ENCODE assay signal across 8 cellular contexts in genomic region chr3:113018461-113019181, GRCh38. TPM values are rescaled to one million over a fixed set of nuclear protein-coding genes. Genes with fewer than 3 reads are reported as not detected.
DNase-seq lines count a peak whose midpoint lies in the region; ATAC-seq, FAIRE-seq and TF ChIP-seq lines count a peak whose summit lies in the region.

No MANE protein-coding gene starts in this region.

- H3K4ac ChIP-seq in trophoblast cell (ENCODE audit: low read depth, low read length) = peak overlapping the region; percentile 31

- TSS peak; percentile 37 for BruUV-seq in HCT116 (replicated peaks; lab: Mats Ljungman, UMichigan)

- H3K4me1 ChIP-seq in HCT116 (ENCODE audit: control insufficient read depth in 1 of 2, insufficient read depth in 2 of 2, low read length in 2 of 2) (peaks cover 9 to 17% of the 10 kb centered on the region in 2 experiments; a peak in 3 of 4 replicates), trophoblast cell (ENCODE audit: control insufficient read depth in 1 of 2, insufficient read depth in 2 of 2, low read length in 2 of 2) (peaks cover 0 to 4% of the 10 kb centered on the region in 2 experiments)

- POLR2A ChIA-PET in CD4-positive, alpha-beta T cell (lab: Charles Lee) = interaction anchor here (0.7 to 8.9 kb wide), 7 partner anchors 12 to 457 kb away, joined by 3 to 114 read pairs (median 12); partner anchors contain the start of genes ATG3, GTPBP8 and SLC35A5
- POLR2A ChIA-PET in HCT116 (lab: Charles Lee) = interaction anchor here (1.0 to 1.2 kb wide), 4 partner anchors 11 to 27 kb away, joined by 4 to 5 read pairs (median 4); partner anchors contain the start of gene GTPBP8
- POLR2A ChIA-PET in activated B cell treated with CpG ODN at 0.5 μM for 24 hours (lab: Charles Lee) = interaction anchor here (0.5 to 2.2 kb wide), 21 partner anchors 8 to 685 kb away, joined by 3 to 47 read pairs (median 4); partner anchors contain the start of genes ATG3, CD200, GTPBP8 and SLC35A5

- peak overlapping the region; percentile 8 for H2AK5ac ChIP-seq in trophoblast cell (ENCODE audit: low read length)

- peak overlapping the region; percentile 86 for H4K12ac ChIP-seq in trophoblast cell (ENCODE audit: low read depth, low read length)

- no peak overlapping the region for H2BK120ac ChIP-seq in trophoblast cell (ENCODE audit: insufficient read depth, low read length, poor library complexity)

- H2BK12ac ChIP-seq in trophoblast cell (ENCODE audit: low read length) = no peak overlapping the region

- H3K9me3 ChIP-seq in CD4-positive, alpha-beta T cell (ENCODE audit: control insufficient read depth, low read length) = no peaks in the 10 kb centered on the region
- no peaks in the 10 kb centered on the region for H3K9me3 ChIP-seq in HCT116 (ENCODE audit: control insufficient read depth in 1 of 2, insufficient read depth in 1 of 2, low read depth in 1 of 2, low read length in 2 of 2)
- H3K9me3 ChIP-seq in trophoblast cell (ENCODE audit: insufficient read depth, low read depth, low read length) = no peaks in the 10 kb centered on the region

- no peaks in the 10 kb centered on the region for H3K9me3 Mint-ChIP-seq in CD4-positive, alpha-beta T cell
- H3K9me3 Mint-ChIP-seq in activated B cell treated with CpG ODN at 0.5 μM for 24 hours = no peaks in the 10 kb centered on the region

- peak overlapping the region; percentile 99 for H3K18ac ChIP-seq in trophoblast cell (ENCODE audit: low read length)

- no peaks in the 10 kb centered on the region for H3K27me3 Mint-ChIP-seq in CD4-positive, alpha-beta T cell
- H3K27me3 Mint-ChIP-seq in activated B cell treated with CpG ODN at 0.5 μM for 24 hours = no peaks in the 10 kb centered on the region

- intact Hi-C loops in CD4-positive, alpha-beta T cell (cut with DNase I, micrococcal nuclease) = loop anchor here (1.0 to 5.0 kb wide), 3 partner anchors 12 to 456 kb away; partner anchors contain the start of genes CD200R1 (in 1 of the 2) and SLC35A5 (in 1 of the 2)
- intact Hi-C loops in HCT116 (cut with micrococcal nuclease) (no loop called here), activated B cell treated with CpG ODN at 0.5 μM for 24 hours (cut with micrococcal nuclease) (loop anchor here (1.0 to 2.0 kb wide), 6 partner anchors 27 to 1038 kb away; partner anchors contain the start of genes CCDC191, QTRT2 and SPICE1)

- H3K36me3 ChIP-seq in HCT116 (ENCODE audit: control insufficient read depth in 1 of 2, insufficient read depth in 2 of 2, low read length in 2 of 2) (peaks cover 21 to 23% of the 10 kb centered on the region in 2 experiments; a peak in 3 of 4 replicates), trophoblast cell (ENCODE audit: control insufficient read depth in 1 of 2, insufficient read depth in 2 of 2, low read length in 2 of 2) (peaks cover 0 to 2% of the 10 kb centered on the region in 2 experiments)

- no peaks in the 10 kb centered on the region for H3K27me3 ChIP-seq in CD4-positive, alpha-beta T cell (ENCODE audit: control insufficient read depth, insufficient read depth, low read length)
- no peaks in the 10 kb centered on the region for H3K27me3 ChIP-seq in HCT116 (ENCODE audit: insufficient read depth, low read length)
- H3K27me3 ChIP-seq in trophoblast cell (ENCODE audit: insufficient read depth, low read length) = no peaks in the 10 kb centered on the region

- WGBS in trophoblast cell (ENCODE audit: extremely low coverage, insufficient coverage, insufficient read length) = no CpG with 5 or more reads among the region's 14 CpGs

- CTCF ChIA-PET in CD4-positive, alpha-beta T cell (lab: Charles Lee) = interaction anchor here (0.9 to 3.3 kb wide), 6 partner anchors 10 to 43 kb away, joined by 3 to 11 read pairs (median 4); partner anchors contain the start of genes CD200R1 and GTPBP8
- CTCF ChIA-PET in HCT116 (lab: Charles Lee) (interaction anchor here (0.6 to 2.1 kb wide), 7 partner anchors 12 to 631 kb away, joined by 3 to 9 read pairs (median 5); no protein-coding TSS in a partner anchor), activated B cell treated with CpG ODN at 0.5 μM for 24 hours (lab: Charles Lee) (interaction anchor here (0.6 to 2.3 kb wide), 9 partner anchors 9 to 457 kb away, joined by 3 to 9 read pairs (median 3); partner anchors contain the start of genes ATG3 and SLC35A5)

- H3K27ac ChIP-seq in CD4-positive, alpha-beta T cell (ENCODE audit: low read depth, low read length) = peak overlapping the region; percentile 91
- H3K27ac ChIP-seq in HCT116 (ENCODE audit: low read depth, low read length) (peak overlapping the region; percentile 85), trophoblast cell (ENCODE audit: low read depth, low read length) (peak overlapping the region; percentile 96)

- H2BK5ac ChIP-seq in trophoblast cell (ENCODE audit: low read depth, low read length, poor library complexity) = peak overlapping the region; percentile 97

- H3K27ac Mint-ChIP-seq in CD4-positive, alpha-beta T cell = peak overlapping the region; percentile 95
- peak overlapping the region; percentile 95 for H3K27ac Mint-ChIP-seq in activated B cell treated with CpG ODN at 0.5 μM for 24 hours

- DNase-seq in CD4-positive, alpha-beta T cell = peak in 1 of 10 experiments; percentile 4
- DNase-seq in HCT116 (ENCODE audit: low read depth, low spot score) (no peak), activated B cell treated with CpG ODN at 0.5 μM for 24 hours (no peak), fibroblast of mammary gland (ENCODE audit: low read depth) (peak; percentile 41), trophoblast cell (no peak), OCI-M2 (lab: John Stamatoyannopoulos, UW; ENCODE audit: unreplicated experiment) (no peak), hepatic stellate cell (ENCODE audit: low spot score) (no peak), GM12892 (ENCODE audit: insufficient read length) (no peak)

- H3K4me2 ChIP-seq in HCT116 (ENCODE audit: low read length) (peak overlapping the region; percentile 82), trophoblast cell (ENCODE audit: low read length) (peak overlapping the region; percentile 92)

- peaks cover 6% of the 10 kb centered on the region for H3K79me1 ChIP-seq in trophoblast cell (ENCODE audit: low read length)

- peaks cover 47% of the 10 kb centered on the region for H3K36me3 Mint-ChIP-seq in CD4-positive, alpha-beta T cell (ENCODE audit: low read depth)
- H3K36me3 Mint-ChIP-seq in activated B cell treated with CpG ODN at 0.5 μM for 24 hours (ENCODE audit: low read depth) = peaks cover 43% of the 10 kb centered on the region

- H3K9me2 ChIP-seq in HCT116 (ENCODE audit: insufficient read depth) = no peaks in the 10 kb centered on the region

- H3K23ac ChIP-seq in trophoblast cell (ENCODE audit: low read length) = no peak overlapping the region

- no peak for TF ChIP-seq RAD21 in HCT116 (IDR thresholded peaks at IDR 0.05; ENCODE audit: low read depth)

- H3K4me3 Mint-ChIP-seq in CD4-positive, alpha-beta T cell = peak overlapping the region; percentile 93
- H3K4me3 Mint-ChIP-seq in activated B cell treated with CpG ODN at 0.5 μM for 24 hours = peak overlapping the region; percentile 92

- TF ChIP-seq POLR2A in HCT116 (IDR thresholded peaks at IDR 0.05; ENCODE audit: borderline replicate concordance, extremely low read depth, insufficient read depth, insufficient read length) (no peak), GM12892 (IDR thresholded peaks at IDR 0.05; ENCODE audit: low read depth, low read length) (no peak)

- peak; percentile 16 for ATAC-seq in CD4-positive, alpha-beta T cell (ENCODE audit: poor library complexity)
- ATAC-seq in HCT116 (no peak), activated B cell treated with CpG ODN at 0.5 μM for 24 hours (ENCODE audit: low read depth) (no peak)

- no peak for FAIRE-seq in GM12892 (lab: Jason Lieb, UNC)

- H3K9ac ChIP-seq in HCT116 (ENCODE audit: low read length) (peak overlapping the region; percentile 82), trophoblast cell (ENCODE audit: low read length) (peak overlapping the region; percentile 83)

- H3K79me2 ChIP-seq in HCT116 (ENCODE audit: insufficient read depth, low read length) (peaks cover 56% of the 10 kb centered on the region), trophoblast cell (ENCODE audit: control insufficient read depth, insufficient read depth, low read length, poor library complexity) (peaks cover 8% of the 10 kb centered on the region)

- peak overlapping the region; percentile 100 for H4K8ac ChIP-seq in trophoblast cell (ENCODE audit: low read depth, low read length)

- peak overlapping the region; percentile 78 to 85 for H3K4me3 ChIP-seq in HCT116 (replicated peaks in 1 of 2; ENCODE audit: low read depth in 1 of 2, low read length in 2 of 2)
- H3K4me3 ChIP-seq in fibroblast of mammary gland (ENCODE audit: control insufficient read depth, low read depth, low read length) = peak overlapping the region; percentile 92
- peak overlapping the region; percentile 81 for H3K4me3 ChIP-seq in trophoblast cell (ENCODE audit: low read depth, low read length)

- TF ChIP-seq CTCF in CD4-positive, alpha-beta T cell (IDR thresholded peaks at IDR 0.05) = no peak
- TF ChIP-seq CTCF in HCT116 (IDR thresholded peaks at IDR 0.05 in 2 of 3, conservative IDR thresholded peaks at IDR 0.05 in 1 of 3; ENCODE audit: borderline replicate concordance in 1 of 3, insufficient read depth in 1 of 3, low read depth in 2 of 3, low read length in 2 of 3) = no peak
- no peak for TF ChIP-seq CTCF in activated B cell treated with CpG ODN at 0.5 μM for 24 hours (IDR thresholded peaks at IDR 0.05)
- TF ChIP-seq CTCF in fibroblast of mammary gland (conservative IDR thresholded peaks at IDR 0.05; ENCODE audit: control insufficient read depth, insufficient read depth, low read depth, low read length) = no peak

- peak overlapping the region; percentile 99 for H4K91ac ChIP-seq in trophoblast cell (ENCODE audit: low read depth, low read length)

- no peak overlapping the region for H2AFZ ChIP-seq in HCT116 (ENCODE audit: low read depth, low read length, poor library complexity, severe bottlenecking)
- H2AFZ ChIP-seq in trophoblast cell (ENCODE audit: insufficient read depth, low read length, poor library complexity) = peak overlapping the region; percentile 97

- peak overlapping the region; percentile 99 for H3K14ac ChIP-seq in trophoblast cell (ENCODE audit: low read length)

- peaks cover 79% of the 10 kb centered on the region for H3K4me1 Mint-ChIP-seq in CD4-positive, alpha-beta T cell (ENCODE audit: low read depth)
- peaks cover 56% of the 10 kb centered on the region for H3K4me1 Mint-ChIP-seq in activated B cell treated with CpG ODN at 0.5 μM for 24 hours

- no peaks in the 10 kb centered on the region for H4K20me1 ChIP-seq in HCT116 (ENCODE audit: insufficient read depth)

- RAD21 ChIA-PET in HCT116 (lab: Charles Lee; ENCODE audit: low non-redundant PET in 1 of 2, low total read pairs in 2 of 2, uncharacterized antibody in 2 of 2, unreplicated experiment in 2 of 2) = no interaction called here

RNA-seq across cellular contexts. Expression of gene GTPBP8, which starts 27.8 kb away (rescaled TPM):
- 10 to 100 TPM; 27.0 to 30.3 TPM for total RNA-seq in CD4-positive, alpha-beta T cell
- total RNA-seq in HCT116 (2021; ENCODE audit: unreplicated experiment) (16.4 TPM), activated B cell treated with CpG ODN at 0.5 μM for 24 hours (14.3 and 18.1 TPM in 2 replicates)
- 11.7 and 15.8 TPM in 2 replicates for polyA plus RNA-seq in HCT116 (2012)
- polyA plus RNA-seq in trophoblast cell (2013) = 23.6 and 25.0 TPM in 2 replicates
- polyA plus RNA-seq in GM12892 (2012; ENCODE audit: missing spikeins) = 12.3 TPM

RNA-seq across cellular contexts. Expression of gene CD200R1, which starts 43.7 kb away (rescaled TPM):
- total RNA-seq in CD4-positive, alpha-beta T cell = 1 to 10 TPM; 4.0 to 4.7 TPM
- not detected for total RNA-seq in HCT116 (2021; ENCODE audit: unreplicated experiment)
- polyA plus RNA-seq in HCT116 (2012) = 0.03 TPM in 1 of 2 replicates, not detected in the other
- 3.3 and 4.1 TPM in 2 replicates for total RNA-seq in activated B cell treated with CpG ODN at 0.5 μM for 24 hours
- 0.42 and 0.43 TPM in 2 replicates for polyA plus RNA-seq in trophoblast cell (2013)
- polyA plus RNA-seq in GM12892 (2012; ENCODE audit: missing spikeins) = 2.3 TPM
